Comparison of ENCODE assay signal across 8 cellular contexts in genomic region chr13:114025432-114026127, GRCh38. TPM values are rescaled to one million over a fixed set of nuclear protein-coding genes. Genes with fewer than 3 reads are reported as not detected.
DNase-seq lines count a peak whose midpoint lies in the region; ATAC-seq and TF ChIP-seq lines count a peak whose summit lies in the region.

No MANE protein-coding gene starts in this region.

- no peak for TF ChIP-seq POLR2A in vagina (IDR thresholded peaks at IDR 0.05)

- peak overlapping the region in 1 of 5 experiments; percentile 38 for H3K4me3 Mint-ChIP-seq in brain

- H3K4me1 Mint-ChIP-seq in brain, result peaks cover 27% of the 10 kb centered on the region

- peak; percentile 68 for DNase-seq in Right ventricle myocardium inferior (ENCODE audit: missing footprints)
- DNase-seq in right atrium auricular region (ENCODE audit: low spot score), result no peak
- peak; percentile 11 for DNase-seq in midbrain (lab: John Stamatoyannopoulos, UW)
- DNase-seq in vagina (ENCODE audit: extremely low spot score in 2 of 2), result no peak
- DNase-seq in NCI-H1436 (lab: John Stamatoyannopoulos, UW), result no peak
- no peak for DNase-seq in KG1 (lab: John Stamatoyannopoulos, UW)
- no peak for DNase-seq in foreskin melanocyte

- H3K4me3 ChIP-seq in right atrium auricular region, result no peak overlapping the region
- H3K4me3 ChIP-seq in vagina, result no peak overlapping the region

- ATAC-seq in Right ventricle myocardium inferior, result peak; percentile 61

- peaks cover 22% of the 10 kb centered on the region for H3K36me3 Mint-ChIP-seq in brain

- intact Hi-C loops in Right ventricle myocardium inferior (cut with DNase I), result no loop called here
- intact Hi-C loops in vagina (cut with DNase I), result no loop called here

- TF ChIP-seq CTCF in right atrium auricular region (IDR thresholded peaks at IDR 0.05) (no peak), brain (conservative IDR thresholded peaks at IDR 0.05) (no peak), vagina (IDR thresholded peaks at IDR 0.05) (no peak)

- no peaks in the 10 kb centered on the region for H3K9me3 Mint-ChIP-seq in brain

- peaks cover 9% of the 10 kb centered on the region for H3K36me3 ChIP-seq in right atrium auricular region
- H3K36me3 ChIP-seq in vagina, result peaks cover 0 to 13% of the 10 kb centered on the region in 2 donors

- peak overlapping the region; percentile 60 to 94 (median 87) for H3K27ac Mint-ChIP-seq in brain

- H3K4me1 ChIP-seq in right atrium auricular region, result peaks cover 0 to 21% of the 10 kb centered on the region in 2 donors
- peaks cover 21% of the 10 kb centered on the region for H3K4me1 ChIP-seq in vagina

- H3K27ac ChIP-seq in right atrium auricular region, result no peak overlapping the region
- peak overlapping the region; percentile 72 for H3K27ac ChIP-seq in vagina

- no peaks in the 10 kb centered on the region for H3K27me3 Mint-ChIP-seq in brain

- no peaks in the 10 kb centered on the region for H3K27me3 ChIP-seq in right atrium auricular region
- no peaks in the 10 kb centered on the region for H3K27me3 ChIP-seq in vagina

- H3K9me3 ChIP-seq in right atrium auricular region (no peaks in the 10 kb centered on the region), vagina (no peaks in the 10 kb centered on the region)

RNA-seq across cellular contexts. Expression of gene C13orf46, which starts 51.7 kb away (rescaled TPM):
- total RNA-seq in Right ventricle myocardium inferior, result 0.32 TPM
- 1 to 10 TPM in 1 of 2 donors, under 1 TPM in 1; 0.59 to 2.7 TPM for total RNA-seq in right atrium auricular region
- 0.24 TPM for polyA plus RNA-seq in brain (ENCODE audit: insufficient read depth, low read depth, low replicate concordance)
- not detected for total RNA-seq in vagina

Comparison
In these comparisons a context has a peak if more than half of its experiments do, and no peak if none do; other contexts are left out.
1. DNase-seq: peak in Right ventricle myocardium inferior (single experiment) and midbrain (single experiment); none in right atrium auricular region (single experiment), vagina (0 of 2), NCI-H1436 (single experiment), KG1 (single experiment) and foreskin melanocyte (single experiment).